ENCODE assay signal across 13 cellular contexts in the genomic region with DNA sequence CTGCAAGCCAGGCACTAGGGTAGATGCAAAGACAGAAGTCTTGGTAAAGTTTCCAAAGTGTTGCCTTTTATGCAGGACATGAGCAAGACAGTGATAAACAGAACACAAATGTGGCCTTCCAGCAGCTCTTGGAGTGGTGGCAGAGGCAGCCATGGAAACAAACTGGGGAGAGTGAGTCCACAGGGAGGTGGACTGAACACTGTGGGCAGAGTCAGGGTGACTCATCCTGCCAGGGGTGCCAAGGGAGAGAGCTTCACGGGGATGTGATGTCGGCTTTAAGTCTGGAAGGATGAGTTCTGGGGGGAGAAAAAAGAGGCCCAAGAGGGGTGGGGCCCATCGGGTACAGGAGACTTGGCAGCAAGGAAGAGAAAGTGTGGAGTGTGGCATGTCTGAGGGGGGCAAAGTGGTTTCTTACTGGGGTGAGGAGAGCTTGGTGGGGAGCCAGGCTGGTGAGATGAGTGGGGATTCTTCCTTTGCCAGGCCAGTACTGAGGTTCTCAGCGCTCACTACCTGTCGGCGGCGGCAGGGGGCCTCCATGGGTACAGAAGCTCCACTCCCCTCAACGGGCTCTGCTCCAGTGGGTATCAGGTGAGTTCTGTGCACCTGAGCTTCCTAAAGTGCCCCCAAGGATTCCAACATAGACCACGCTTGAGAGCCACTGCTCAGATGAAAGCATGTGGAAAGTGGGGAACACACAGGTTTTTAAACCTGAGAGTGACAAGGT. TPM values are rescaled to one million over a fixed set of nuclear protein-coding genes. Genes with fewer than 3 reads are reported as not detected.
A peak's percentile ranks its signal among the peaks of the same experiment; 100 is the strongest.
DNase-seq lines count a peak whose midpoint lies in the region; ATAC-seq and TF ChIP-seq lines count a peak whose summit lies in the region.
"Had no signal": no experiment of that assay in that cellular context is flagged by ENCODE, and none has a peak within 500 bp of the region (broad histone marks: within the 10 kb centered on the region; RNA-seq: fewer than 3 reads in every experiment).

No MANE protein-coding gene starts in this region.

- H3K79me2 ChIP-seq in neural progenitor cell (ENCODE audit: low read depth) = no peaks in the 10 kb centered on the region

- H3K27ac Mint-ChIP-seq in neural progenitor cell = peak overlapping the region; percentile 49
- H3K27ac Mint-ChIP-seq in activated T-cell treated with anti-CD3 and anti-CD28 coated beads, Interleukin-2, amount 50 U/mL, for 24 hours = no peak overlapping the region
- no peak overlapping the region for H3K27ac Mint-ChIP-seq in activated CD8-positive, alpha-beta T cell treated with anti-CD3 and anti-CD28 coated beads, Interleukin-2, amount 10 ng/mL, durations not matched to agents 7 days and 5 days
- H3K27ac Mint-ChIP-seq: dendritic cell treated with granulocyte-macrophage colony-stimulating factor and Interleukin-4, amounts not matched to agents 40 ng/mL and 50 ng/mL, for 4 days had no signal

- peaks cover 50% of the 10 kb centered on the region for H3K27me3 ChIP-seq in neural progenitor cell

- H3K4me2 ChIP-seq in neural progenitor cell = no peak overlapping the region

- no peaks in the 10 kb centered on the region for H3K36me3 Mint-ChIP-seq in neural progenitor cell
- H3K36me3 Mint-ChIP-seq in activated T-cell treated with anti-CD3 and anti-CD28 coated beads, Interleukin-2, amount 50 U/mL, for 24 hours (ENCODE audit: low read depth) = no peaks in the 10 kb centered on the region
- no peaks in the 10 kb centered on the region for H3K36me3 Mint-ChIP-seq in activated CD8-positive, alpha-beta T cell treated with anti-CD3 and anti-CD28 coated beads, Interleukin-2, amount 10 ng/mL, durations not matched to agents 7 days and 5 days (ENCODE audit: low read depth)

- DNase-seq in GM03348 (ENCODE audit: low spot score) = peak; percentile 71
- DNase-seq in NCI-H69 (lab: John Stamatoyannopoulos, UW) = peak; percentile 17
- DNase-seq in cardiac fibroblast (ENCODE audit: low read depth in 2 of 2) = peak; percentile 12 to 19
- no peak for DNase-seq in neural progenitor cell (ENCODE audit: low spot score)
- no peak for DNase-seq in activated T-cell treated with anti-CD3 and anti-CD28 coated beads, Interleukin-2, amount 50 U/mL, for 24 hours
- DNase-seq in activated CD8-positive, alpha-beta T cell treated with anti-CD3 and anti-CD28 coated beads, Interleukin-2, amount 10 ng/mL, durations not matched to agents 7 days and 5 days = no peak
- no peak for DNase-seq in stimulated activated CD4-positive, alpha-beta T cell treated with anti-CD3 and anti-CD28 coated beads, Interleukin-4, amount 100 ng/mL, for 1 hour
- DNase-seq: activated B cell treated with CpG ODN at 0.5 μM for 24 hours, NCI-H187, right cardiac atrium, SHP77 treated with DMSO at 0.1 percent for 48 hours had no signal

- TF ChIP-seq CTCF in cardiac fibroblast (IDR thresholded peaks at IDR 0.05; ENCODE audit: low read depth, low read length) (no peak), neural progenitor cell (IDR thresholded peaks at IDR 0.05) (no peak)

- CTCF ChIA-PET in activated CD8-positive, alpha-beta T cell treated with anti-CD3 and anti-CD28 coated beads, Interleukin-2, amount 10 ng/mL, durations not matched to agents 7 days and 5 days (lab: Charles Lee) = interaction anchor here (0.8 to 13.7 kb wide), 30 partner anchors 8 to 329 kb away, joined by 3 to 411 read pairs (median 6); a partner anchor contains a TSS

- H3K27me3 Mint-ChIP-seq in neural progenitor cell (ENCODE audit: insufficient read depth, low read depth) = peaks cover 4% of the 10 kb centered on the region
- peaks cover 47% of the 10 kb centered on the region for H3K27me3 Mint-ChIP-seq in activated T-cell treated with anti-CD3 and anti-CD28 coated beads, Interleukin-2, amount 50 U/mL, for 24 hours
- H3K27me3 Mint-ChIP-seq in activated CD8-positive, alpha-beta T cell treated with anti-CD3 and anti-CD28 coated beads, Interleukin-2, amount 10 ng/mL, durations not matched to agents 7 days and 5 days (ENCODE audit: low read depth) = peaks cover 31% of the 10 kb centered on the region

- no peaks in the 10 kb centered on the region for H3K9me3 Mint-ChIP-seq in neural progenitor cell
- no peaks in the 10 kb centered on the region for H3K9me3 Mint-ChIP-seq in activated T-cell treated with anti-CD3 and anti-CD28 coated beads, Interleukin-2, amount 50 U/mL, for 24 hours
- H3K9me3 Mint-ChIP-seq in activated CD8-positive, alpha-beta T cell treated with anti-CD3 and anti-CD28 coated beads, Interleukin-2, amount 10 ng/mL, durations not matched to agents 7 days and 5 days (ENCODE audit: insufficient read depth) = no peaks in the 10 kb centered on the region
- H3K9me3 Mint-ChIP-seq: activated B cell treated with CpG ODN at 0.5 μM for 24 hours; dendritic cell treated with granulocyte-macrophage colony-stimulating factor and Interleukin-4, amounts not matched to agents 40 ng/mL and 50 ng/mL, for 4 days had no signal

- no peak overlapping the region for H2AFZ ChIP-seq in neural progenitor cell (replicated peaks)

- no peaks in the 10 kb centered on the region for H3K9me3 ChIP-seq in neural progenitor cell (ENCODE audit: low read depth)

- no peak overlapping the region for H3K4me3 Mint-ChIP-seq in neural progenitor cell
- no peak overlapping the region for H3K4me3 Mint-ChIP-seq in activated T-cell treated with anti-CD3 and anti-CD28 coated beads, Interleukin-2, amount 50 U/mL, for 24 hours
- no peak overlapping the region for H3K4me3 Mint-ChIP-seq in activated CD8-positive, alpha-beta T cell treated with anti-CD3 and anti-CD28 coated beads, Interleukin-2, amount 10 ng/mL, durations not matched to agents 7 days and 5 days
- H3K4me3 Mint-ChIP-seq: activated B cell treated with CpG ODN at 0.5 μM for 24 hours; dendritic cell treated with granulocyte-macrophage colony-stimulating factor and Interleukin-4, amounts not matched to agents 40 ng/mL and 50 ng/mL, for 4 days had no signal

- no peak for ATAC-seq in GM21723 (IDR thresholded peaks at IDR 0.05; ENCODE audit: unreplicated experiment)
- ATAC-seq in activated CD8-positive, alpha-beta T cell treated with anti-CD3 and anti-CD28 coated beads, Interleukin-2, amount 10 ng/mL, durations not matched to agents 7 days and 5 days = no peak
- ATAC-seq: right cardiac atrium had no signal

- H3K9ac ChIP-seq in neural progenitor cell = no peak overlapping the region

- H3K4me1 ChIP-seq in neural progenitor cell = peaks cover 5% of the 10 kb centered on the region

- no peaks in the 10 kb centered on the region for H4K20me1 ChIP-seq in neural progenitor cell (ENCODE audit: low read depth)

- POLR2A ChIA-PET in activated CD8-positive, alpha-beta T cell treated with anti-CD3 and anti-CD28 coated beads, Interleukin-2, amount 10 ng/mL, durations not matched to agents 7 days and 5 days (lab: Charles Lee) = interaction anchor here (0.9 kb wide), 1 partner anchor 172 kb away, joined by 3 read pairs; no protein-coding TSS in a partner anchor

- H3K27ac ChIP-seq in neural progenitor cell = no peak overlapping the region

- no peak overlapping the region for H3K4me3 ChIP-seq in cardiac fibroblast (replicated peaks in 1 of 2; ENCODE audit: low read depth in 2 of 2, low read length in 2 of 2)
- H3K4me3 ChIP-seq in neural progenitor cell = no peak overlapping the region

- no peaks in the 10 kb centered on the region for H3K36me3 ChIP-seq in neural progenitor cell

- peaks cover 2% of the 10 kb centered on the region for H3K4me1 Mint-ChIP-seq in neural progenitor cell
- H3K4me1 Mint-ChIP-seq in activated T-cell treated with anti-CD3 and anti-CD28 coated beads, Interleukin-2, amount 50 U/mL, for 24 hours (ENCODE audit: low read depth) = peaks cover 16% of the 10 kb centered on the region
- peaks cover 10% of the 10 kb centered on the region for H3K4me1 Mint-ChIP-seq in activated CD8-positive, alpha-beta T cell treated with anti-CD3 and anti-CD28 coated beads, Interleukin-2, amount 10 ng/mL, durations not matched to agents 7 days and 5 days (ENCODE audit: low read depth)

- H3F3A ChIP-seq in neural progenitor cell (ENCODE audit: low read depth) = no peaks in the 10 kb centered on the region

RNA-seq across cellular contexts. Expression of a gene that starts 41.8 kb away (rescaled TPM):
- total RNA-seq in neural progenitor cell (ENCODE audit: low replicate concordance) = 0.15 TPM in 1 of 2 replicates, not detected in the other
- total RNA-seq in activated CD8-positive, alpha-beta T cell treated with anti-CD3 and anti-CD28 coated beads, Interleukin-2, amount 10 ng/mL, durations not matched to agents 7 days and 5 days = 10 to 100 TPM; 50.8 to 51.0 TPM

Comparison
In these comparisons a context has a peak if more than half of its experiments do, and no peak if none do; other contexts are left out.
1. DNase-seq: peak in GM03348 (single experiment), NCI-H69 (single experiment) and cardiac fibroblast (2 of 2); none in neural progenitor cell (single experiment), activated T-cell treated with anti-CD3 and anti-CD28 coated beads, Interleukin-2, amount 50 U/mL, for 24 hours (single experiment), activated CD8-positive, alpha-beta T cell treated with anti-CD3 and anti-CD28 coated beads, Interleukin-2, amount 10 ng/mL, durations not matched to agents 7 days and 5 days (single experiment) and stimulated activated CD4-positive, alpha-beta T cell treated with anti-CD3 and anti-CD28 coated beads, Interleukin-4, amount 100 ng/mL, for 1 hour (single experiment).
2. RNA of a gene that starts 41.8 kb away (total RNA-seq): 50.8 to 51.0 TPM in activated CD8-positive, alpha-beta T cell treated with anti-CD3 and anti-CD28 coated beads, Interleukin-2, amount 10 ng/mL, durations not matched to agents 7 days and 5 days; 0.15 TPM in neural progenitor cell; every median in the first group is over 10 times any median in the second.